ENCODE assay signal across 10 cellular contexts in genomic region chr3:105828703-105829102, GRCh38. TPM values are rescaled to one million over a fixed set of nuclear protein-coding genes. Genes with fewer than 3 reads are reported as not detected.
DNase-seq lines count a peak whose midpoint lies in the region; ATAC-seq and TF ChIP-seq lines count a peak whose summit lies in the region.
"Had no signal": no experiment of that assay in that cellular context is flagged by ENCODE, and none has a peak within 500 bp of the region (broad histone marks: within the 10 kb centered on the region; RNA-seq: fewer than 3 reads in every experiment).

No MANE protein-coding gene starts in this region.

- peak overlapping the region; percentile 94 for H3K27ac Mint-ChIP-seq in activated CD4-positive, alpha-beta T cell treated with anti-CD3 and anti-CD28 coated beads for 36 hours
- H3K27ac Mint-ChIP-seq in HFFc6: peak overlapping the region; percentile 45; the same call in 1 of the 2 replicates
- peak overlapping the region; percentile 100 for H3K27ac Mint-ChIP-seq in activated naive CD4-positive, alpha-beta T cell treated with anti-CD3 and anti-CD28 coated beads, Interleukin-2, amount 50 U/mL, for 72 hours

- H3K4me1 Mint-ChIP-seq in activated CD4-positive, alpha-beta T cell treated with anti-CD3 and anti-CD28 coated beads for 36 hours: peaks cover 85% of the 10 kb centered on the region
- H3K4me1 Mint-ChIP-seq in HFFc6 (ENCODE audit: low read depth): peaks cover 80% of the 10 kb centered on the region

- ATAC-seq in activated CD4-positive, alpha-beta T cell treated with anti-CD3 and anti-CD28 coated beads for 36 hours: peak; percentile 9
- peak; percentile 14 to 40 for ATAC-seq in activated naive CD4-positive, alpha-beta T cell treated with anti-CD3 and anti-CD28 coated beads, Interleukin-2, amount 50 U/mL, for 72 hours
- peak; percentile 32 for ATAC-seq in sciatic nerve

- no peaks in the 10 kb centered on the region for H3K27me3 Mint-ChIP-seq in activated CD4-positive, alpha-beta T cell treated with anti-CD3 and anti-CD28 coated beads for 36 hours
- no peaks in the 10 kb centered on the region; the same call in none of the 2 replicates for H3K27me3 Mint-ChIP-seq in HFFc6 (ENCODE audit: insufficient read depth)

- H3K36me3 Mint-ChIP-seq in activated CD4-positive, alpha-beta T cell treated with anti-CD3 and anti-CD28 coated beads for 36 hours (ENCODE audit: low read depth): peaks cover 66% of the 10 kb centered on the region
- H3K36me3 Mint-ChIP-seq in HFFc6 (ENCODE audit: low read depth): peaks cover 27% of the 10 kb centered on the region
- H3K36me3 Mint-ChIP-seq in activated naive CD4-positive, alpha-beta T cell treated with anti-CD3 and anti-CD28 coated beads, Interleukin-2, amount 50 U/mL, for 72 hours: peaks cover 34 to 55% of the 10 kb centered on the region in 2 donors

- peaks cover 3% of the 10 kb centered on the region for H3K9me3 Mint-ChIP-seq in activated CD4-positive, alpha-beta T cell treated with anti-CD3 and anti-CD28 coated beads for 36 hours (ENCODE audit: low read depth)
- H3K9me3 Mint-ChIP-seq in HFFc6: no peaks in the 10 kb centered on the region
- peaks cover 4 to 5% of the 10 kb centered on the region in 2 donors for H3K9me3 Mint-ChIP-seq in activated naive CD4-positive, alpha-beta T cell treated with anti-CD3 and anti-CD28 coated beads, Interleukin-2, amount 50 U/mL, for 72 hours

- H3K4me3 Mint-ChIP-seq in activated CD4-positive, alpha-beta T cell treated with anti-CD3 and anti-CD28 coated beads for 36 hours: peak overlapping the region; percentile 49
- H3K4me3 Mint-ChIP-seq in HFFc6: no peak overlapping the region

- POLR2A ChIA-PET in activated CD4-positive, alpha-beta T cell treated with anti-CD3 and anti-CD28 coated beads for 36 hours (lab: Charles Lee): interaction anchor here (0.6 to 2.2 kb wide), 4 partner anchors 8 to 460 kb away, joined by 3 to 9 read pairs (median 3); partner anchors contain the start of gene CBLB

- TF ChIP-seq CTCF in HFFc6 (IDR thresholded peaks at IDR 0.05): no peak

- intact Hi-C loops in activated CD4-positive, alpha-beta T cell treated with anti-CD3 and anti-CD28 coated beads for 36 hours (cut with DNase I, micrococcal nuclease): loop anchor here (1.0 to 5.0 kb wide), 4 partner anchors 82 to 506 kb away; no protein-coding TSS in a partner anchor
- intact Hi-C loops in sciatic nerve (cut with DNase I): no loop called here

- CTCF ChIA-PET in activated CD4-positive, alpha-beta T cell treated with anti-CD3 and anti-CD28 coated beads for 36 hours (lab: Charles Lee): interaction anchor here (0.7 to 1.1 kb wide), 3 partner anchors 10 to 782 kb away, joined by 3 to 4 read pairs (median 3); no protein-coding TSS in a partner anchor

- DNase-seq in activated CD4-positive, alpha-beta T cell treated with anti-CD3 and anti-CD28 coated beads for 36 hours: no peak
- no peak for DNase-seq in activated CD4-positive, alpha-beta T cell treated with anti-CD3 and anti-CD28 coated beads, Interleukin-2, amount 50 U/mL, for 1 hour
- DNase-seq in HFFc6: no peak
- no peak for DNase-seq in activated naive CD4-positive, alpha-beta T cell treated with anti-CD3 and anti-CD28 coated beads, Interleukin-2, amount 50 U/mL, for 72 hours (ENCODE audit: low spot score in 2 of 2)
- DNase-seq in sciatic nerve (ENCODE audit: low spot score): no peak
- no peak for DNase-seq in NOMO-1 (lab: John Stamatoyannopoulos, UW; ENCODE audit: unreplicated experiment in 2 of 2)
- no peak for DNase-seq in stimulated activated naive CD4-positive, alpha-beta T cell treated with Interleukin-2 at 50 U/mL for 16 hours (lab: John Stamatoyannopoulos, UW)
- DNase-seq in NCI-H226: no peak
- DNase-seq: GOT3, NCI-H2081 treated with DMSO at 0.1 percent for 48 hours had no signal

RNA-seq across cellular contexts. Expression of gene CBLB, which starts 40.1 kb away (rescaled TPM):
- total RNA-seq in activated CD4-positive, alpha-beta T cell treated with anti-CD3 and anti-CD28 coated beads for 36 hours: 100 to 1,000 TPM; 112 to 163 TPM
- 10 to 100 TPM; 17.6 to 22.6 (median 20.6) TPM for total RNA-seq in HFFc6 (2021; fragmentation: NEBNext Ultra II Directional; extraction: Animal tissue kit (Norgen Biotek cat#: 25700))
- total RNA-seq in activated naive CD4-positive, alpha-beta T cell treated with anti-CD3 and anti-CD28 coated beads, Interleukin-2, amount 50 U/mL, for 72 hours: 100 to 1,000 TPM in 1 of 2 donors, 10 to 100 TPM in 1; 81.3 to 107 TPM
- 140 TPM for total RNA-seq in sciatic nerve

Comparison
In these comparisons a context has a peak if more than half of its experiments do, and no peak if none do; other contexts are left out.
1. H3K27ac Mint-ChIP-seq: peak in every context shown above with its lines; median percentile 100 in activated naive CD4-positive, alpha-beta T cell treated with anti-CD3 and anti-CD28 coated beads, Interleukin-2, amount 50 U/mL, for 72 hours; 94 in activated CD4-positive, alpha-beta T cell treated with anti-CD3 and anti-CD28 coated beads for 36 hours; 45 in HFFc6.